1 cellular context compared by ENCODE assay signal in the genomic region with DNA sequence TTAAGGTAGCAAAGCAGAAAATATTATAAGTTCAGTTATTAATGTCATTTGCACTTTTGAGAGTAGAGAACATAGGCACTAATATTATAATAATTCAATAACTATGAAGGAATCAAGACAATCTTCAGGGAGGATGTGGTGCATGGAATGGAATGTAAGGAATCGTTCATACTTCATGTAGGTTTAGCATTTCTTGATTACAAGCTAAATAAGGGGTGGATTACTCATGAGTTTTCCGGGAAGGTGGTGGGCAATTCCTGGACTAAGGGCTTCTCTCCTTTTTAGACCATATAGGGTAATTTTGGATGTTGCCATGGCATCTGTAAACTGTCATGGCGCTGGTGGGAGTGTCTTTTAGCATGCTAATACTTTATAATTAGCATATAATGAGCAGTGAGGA.
TF ChIP-seq lines count a peak whose summit lies in the region.

No MANE protein-coding gene starts in this region.

TF ChIP-seq in K562, 482 proteins besides CTCF, POLR2A, EP300 and RAD21:
- TF ChIP-seq FOXA3 (CRISPR knock-in tag; conservative IDR thresholded peaks at IDR 0.05 in 1 of 2, IDR thresholded peaks at IDR 0.05 in 1 of 2) = no peak
- peak; percentile 60 for TF ChIP-seq RFX1 (IDR thresholded peaks at IDR 0.05)
- no peak for TF ChIP-seq XRCC3 (IDR thresholded peaks at IDR 0.05)
- no peak for TF ChIP-seq CEBPG (CRISPR knock-in tag; IDR thresholded peaks at IDR 0.05)
- TF ChIP-seq CEBPG (tag; conservative IDR thresholded peaks at IDR 0.05 in 1 of 2, IDR thresholded peaks at IDR 0.05 in 1 of 2) = no peak
- no peak for TF ChIP-seq NUFIP1 (IDR thresholded peaks at IDR 0.05; ENCODE audit: partially characterized antibody)
- TF ChIP-seq ZNF707 (CRISPR knock-in tag; conservative IDR thresholded peaks at IDR 0.05) = no peak
- TF ChIP-seq, protein P1, sequence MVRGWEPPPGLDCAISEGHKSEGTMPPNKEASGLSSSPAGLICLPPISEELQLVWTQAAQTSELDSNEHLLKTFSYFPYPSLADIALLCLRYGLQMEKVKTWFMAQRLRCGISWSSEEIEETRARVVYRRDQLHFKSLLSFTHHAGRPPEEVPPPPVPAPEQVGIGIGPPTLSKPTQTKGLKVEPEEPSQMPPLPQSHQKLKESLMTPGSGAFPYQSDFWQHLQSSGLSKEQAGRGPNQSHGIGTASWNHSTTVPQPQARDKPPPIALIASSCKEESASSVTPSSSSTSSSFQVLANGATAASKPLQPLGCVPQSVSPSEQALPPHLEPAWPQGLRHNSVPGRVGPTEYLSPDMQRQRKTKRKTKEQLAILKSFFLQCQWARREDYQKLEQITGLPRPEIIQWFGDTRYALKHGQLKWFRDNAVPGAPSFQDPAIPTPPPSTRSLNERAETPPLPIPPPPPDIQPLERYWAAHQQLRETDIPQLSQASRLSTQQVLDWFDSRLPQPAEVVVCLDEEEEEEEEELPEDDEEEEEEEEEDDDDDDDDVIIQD (CRISPR knock-in tag; IDR thresholded peaks at IDR 0.05) = no peak
- TF ChIP-seq ZNF830 (CRISPR knock-in tag; IDR thresholded peaks at IDR 0.05) = no peak
TF ChIP-seq in K562: peak in this region for 1.
